17 cellular contexts compared by ENCODE assay signal in the genomic region with DNA sequence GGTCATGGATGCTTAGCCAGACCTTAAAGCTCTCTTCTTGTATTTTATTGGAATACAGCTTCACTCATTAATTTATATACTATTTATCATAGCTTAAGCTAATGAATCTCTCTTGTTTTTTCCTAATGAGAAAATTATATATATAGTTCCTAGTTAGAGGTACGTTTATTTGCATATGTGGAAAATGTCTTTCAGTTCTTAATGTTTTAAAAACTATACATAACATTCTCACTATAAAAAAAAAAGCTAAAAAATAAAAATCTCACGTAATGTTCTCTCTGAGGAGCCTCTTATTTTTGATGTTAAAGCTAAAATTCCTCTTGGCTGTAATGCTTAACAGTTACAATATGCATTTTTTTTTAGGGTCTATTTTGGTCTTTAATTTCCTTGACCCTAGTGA. TPM values are rescaled to one million over a fixed set of nuclear protein-coding genes. Genes with fewer than 3 reads are reported as not detected.
DNase-seq lines count a peak whose midpoint lies in the region; ATAC-seq and TF ChIP-seq lines count a peak whose summit lies in the region.
"Had no signal": no experiment of that assay in that cellular context is flagged by ENCODE, and none has a peak within 500 bp of the region (broad histone marks: within the 10 kb centered on the region; RNA-seq: fewer than 3 reads in every experiment).

No MANE protein-coding gene starts in this region.

- peak overlapping the region; percentile 99 for H3K27ac Mint-ChIP-seq in activated CD4-positive, alpha-beta memory T cell treated with anti-CD3 and anti-CD28 coated beads, Interleukin-2, amount 10 ng/mL, durations not matched to agents 7 days and 5 days
- H3K27ac Mint-ChIP-seq in activated CD4-positive, alpha-beta memory T cell treated with anti-CD3 and anti-CD28 coated beads for 36 hours = no peak overlapping the region
- H3K27ac Mint-ChIP-seq in CD4-positive, CD25-positive, alpha-beta regulatory T cell = peak overlapping the region; percentile 42 to 91 (median 86)
- H3K27ac Mint-ChIP-seq in H9 = peak overlapping the region in 2 of 3 experiments; percentile 60 to 98; a peak in 3 of 7 replicates
- H3K27ac Mint-ChIP-seq in dendritic cell treated with granulocyte-macrophage colony-stimulating factor and Interleukin-4, amounts not matched to agents 40 ng/mL and 50 ng/mL, for 4 days = peak overlapping the region; percentile 21

- H3K27ac ChIP-seq in CD4-positive, CD25-positive, alpha-beta regulatory T cell (ENCODE audit: insufficient read depth, low read length, poor library complexity, severe bottlenecking) = peak overlapping the region; percentile 45
- H3K27ac ChIP-seq in H9 (ENCODE audit: insufficient read length, low read depth, low read length) = no peak overlapping the region
- H3K27ac ChIP-seq: SJSA1 had no signal

- no peak for ATAC-seq in CD4-positive, CD25-positive, alpha-beta regulatory T cell (ENCODE audit: low read depth in 2 of 2)
- ATAC-seq: CD8-positive, alpha-beta T cell had no signal

- H3K27me3 ChIP-seq in CD4-positive, CD25-positive, alpha-beta regulatory T cell (ENCODE audit: control insufficient read depth, insufficient read depth, low read length) = no peaks in the 10 kb centered on the region
- H3K27me3 ChIP-seq in H9 (ENCODE audit: insufficient read depth, low read length) (no peaks in the 10 kb centered on the region), HAP-1 (ENCODE audit: low read depth) (no peaks in the 10 kb centered on the region)
- H3K27me3 ChIP-seq: BE2C, SJSA1 had no signal

- no peak overlapping the region for H3T11ph ChIP-seq in H9 (ENCODE audit: low read length)

- no peak overlapping the region for H2BK20ac ChIP-seq in H9 (ENCODE audit: low read depth, low read length, poor library complexity, severe bottlenecking)

- intact Hi-C loops in activated CD4-positive, alpha-beta memory T cell treated with anti-CD3 and anti-CD28 coated beads for 36 hours (cut with micrococcal nuclease) = loop anchor here (5.0 kb wide), 2 partner anchors 39 to 284 kb away; a partner anchor contains a TSS
- intact Hi-C loops in dendritic cell treated with granulocyte-macrophage colony-stimulating factor and Interleukin-4, amounts not matched to agents 40 ng/mL and 50 ng/mL, for 4 days (cut with micrococcal nuclease) = no loop called here

- no peak overlapping the region for H4K8ac ChIP-seq in H9 (replicated peaks; ENCODE audit: insufficient read length, low read depth, low read length)

- peaks cover 79% of the 10 kb centered on the region for H3K36me3 Mint-ChIP-seq in activated CD4-positive, alpha-beta memory T cell treated with anti-CD3 and anti-CD28 coated beads, Interleukin-2, amount 10 ng/mL, durations not matched to agents 7 days and 5 days (ENCODE audit: low read depth)
- peaks cover 31% of the 10 kb centered on the region for H3K36me3 Mint-ChIP-seq in activated CD4-positive, alpha-beta memory T cell treated with anti-CD3 and anti-CD28 coated beads for 36 hours
- H3K36me3 Mint-ChIP-seq in CD4-positive, CD25-positive, alpha-beta regulatory T cell = peaks cover 25% of the 10 kb centered on the region
- peaks cover 44 to 91% (median 87%) of the 10 kb centered on the region in 3 experiments; a peak in 6 of 7 replicates for H3K36me3 Mint-ChIP-seq in H9 (ENCODE audit: insufficient read depth in 1 of 3, low read depth in 3 of 3)
- peaks cover 70% of the 10 kb centered on the region for H3K36me3 Mint-ChIP-seq in dendritic cell treated with granulocyte-macrophage colony-stimulating factor and Interleukin-4, amounts not matched to agents 40 ng/mL and 50 ng/mL, for 4 days (ENCODE audit: low read depth)

- H4K5ac ChIP-seq in H9 (ENCODE audit: insufficient read length, low read depth, low read length) = no peak overlapping the region

- H3K18ac ChIP-seq in H9 (ENCODE audit: insufficient read length, low read depth, low read length) = no peak overlapping the region

- H3K4me3 ChIP-seq in CD4-positive, CD25-positive, alpha-beta regulatory T cell (ENCODE audit: low read depth, low read length) = no peak overlapping the region
- no peak overlapping the region for H3K4me3 ChIP-seq in HAP-1
- H3K4me3 ChIP-seq: SJSA1 had no signal

- no peaks in the 10 kb centered on the region for H4K20me1 ChIP-seq in H9 (ENCODE audit: control insufficient read depth, insufficient read depth, insufficient read length)

- TF ChIP-seq CTCF in H9 (conservative IDR thresholded peaks at IDR 0.05) = no peak

- H3K14ac ChIP-seq in H9 (ENCODE audit: insufficient read depth, low read length) = no peak overlapping the region

- POLR2A ChIA-PET in activated CD4-positive, alpha-beta memory T cell treated with anti-CD3 and anti-CD28 coated beads, Interleukin-2, amount 10 ng/mL, durations not matched to agents 7 days and 5 days (lab: Charles Lee) = interaction anchor here (1.1 to 18.3 kb wide), 4 partner anchors 8 to 270 kb away, joined by 3 to 738 read pairs (median 38); a partner anchor contains a TSS
- POLR2A ChIA-PET in activated CD4-positive, alpha-beta memory T cell treated with anti-CD3 and anti-CD28 coated beads for 36 hours (lab: Charles Lee) = interaction anchor here (1.5 kb wide), 1 partner anchor 17 kb away, joined by 5 read pairs; a partner anchor contains a TSS

- H3K4me1 Mint-ChIP-seq in activated CD4-positive, alpha-beta memory T cell treated with anti-CD3 and anti-CD28 coated beads, Interleukin-2, amount 10 ng/mL, durations not matched to agents 7 days and 5 days = peaks cover 71% of the 10 kb centered on the region
- H3K4me1 Mint-ChIP-seq in activated CD4-positive, alpha-beta memory T cell treated with anti-CD3 and anti-CD28 coated beads for 36 hours (ENCODE audit: low read depth) = peaks cover 54% of the 10 kb centered on the region
- H3K4me1 Mint-ChIP-seq in CD4-positive, CD25-positive, alpha-beta regulatory T cell = peaks cover 39 to 74% (median 57%) of the 10 kb centered on the region in 4 donors
- H3K4me1 Mint-ChIP-seq in H9 = peaks cover 60 to 78% of the 10 kb centered on the region in 2 experiments
- peaks cover 38% of the 10 kb centered on the region for H3K4me1 Mint-ChIP-seq in dendritic cell treated with granulocyte-macrophage colony-stimulating factor and Interleukin-4, amounts not matched to agents 40 ng/mL and 50 ng/mL, for 4 days (ENCODE audit: low read depth)

- H2BK15ac ChIP-seq in H9 (ENCODE audit: low read depth, low read length) = no peak overlapping the region

- H2BK12ac ChIP-seq in H9 (ENCODE audit: insufficient read length, low read depth, low read length) = no peak overlapping the region

- H2AK5ac ChIP-seq in H9 (ENCODE audit: insufficient read length, low read length) = no peak overlapping the region

- H3K4me1 ChIP-seq in CD4-positive, CD25-positive, alpha-beta regulatory T cell (ENCODE audit: control insufficient read depth, insufficient read depth, low read length, poor library complexity, severe bottlenecking) = peaks cover 50% of the 10 kb centered on the region
- H3K4me1 ChIP-seq in H9 (ENCODE audit: insufficient read depth, low read length) (peaks cover 9% of the 10 kb centered on the region; the same call in 1 of the 2 replicates), HAP-1 (peaks cover 17% of the 10 kb centered on the region)
- H3K4me1 ChIP-seq: BE2C had no signal

- H3K4me3 Mint-ChIP-seq in activated CD4-positive, alpha-beta memory T cell treated with anti-CD3 and anti-CD28 coated beads, Interleukin-2, amount 10 ng/mL, durations not matched to agents 7 days and 5 days = no peak overlapping the region
- H3K4me3 Mint-ChIP-seq in activated CD4-positive, alpha-beta memory T cell treated with anti-CD3 and anti-CD28 coated beads for 36 hours = no peak overlapping the region
- H3K4me3 Mint-ChIP-seq in CD4-positive, CD25-positive, alpha-beta regulatory T cell = peak overlapping the region in 3 of 4 donors; percentile 3 to 81 (median 75)
- H3K4me3 Mint-ChIP-seq in H9 = no peak overlapping the region
- H3K4me3 Mint-ChIP-seq in dendritic cell treated with granulocyte-macrophage colony-stimulating factor and Interleukin-4, amounts not matched to agents 40 ng/mL and 50 ng/mL, for 4 days = no peak overlapping the region
- H3K4me3 Mint-ChIP-seq: CD8-positive, alpha-beta T cell had no signal

- no peak for DNase-seq in activated CD4-positive, alpha-beta memory T cell treated with anti-CD3 and anti-CD28 coated beads, Interleukin-2, amount 10 ng/mL, durations not matched to agents 7 days and 5 days
- no peak for DNase-seq in activated CD4-positive, alpha-beta memory T cell treated with anti-CD3 and anti-CD28 coated beads for 36 hours
- DNase-seq in CD4-positive, CD25-positive, alpha-beta regulatory T cell = no peak
- DNase-seq in H9 (no peak), G401 (ENCODE audit: low spot score) (no peak), HAP-1 (ENCODE audit: low spot score in 2 of 2) (no peak), HCEC 1CT (no peak)
- DNase-seq: BE2C; CD8-positive, alpha-beta T cell; DMS53; NCI-H1092 treated with DMSO at 0.1 percent for 48 hours; NCI-H146; NCI-H2029 treated with DMSO at 0.1 percent for 48 hours; NCI-H2171; NCI-H526 had no signal

- no peak overlapping the region for H2BK120ac ChIP-seq in H9 (ENCODE audit: low read depth, low read length, poor library complexity, severe bottlenecking)

- in situ Hi-C loops in G401 (cut with HindIII; ENCODE audit: low sequenced_read_pairs) = no loop called here
- in situ Hi-C loops in HAP-1 (cut with MboI; ENCODE audit: low sequenced_read_pairs) = no loop called here

- H2BK5ac ChIP-seq in H9 (ENCODE audit: insufficient read length, low read length) = no peak overlapping the region

- no peaks in the 10 kb centered on the region for H3K9me3 Mint-ChIP-seq in activated CD4-positive, alpha-beta memory T cell treated with anti-CD3 and anti-CD28 coated beads, Interleukin-2, amount 10 ng/mL, durations not matched to agents 7 days and 5 days
- no peaks in the 10 kb centered on the region for H3K9me3 Mint-ChIP-seq in activated CD4-positive, alpha-beta memory T cell treated with anti-CD3 and anti-CD28 coated beads for 36 hours
- H3K9me3 Mint-ChIP-seq in CD4-positive, CD25-positive, alpha-beta regulatory T cell = no peaks in the 10 kb centered on the region
- no peaks in the 10 kb centered on the region for H3K9me3 Mint-ChIP-seq in H9
- H3K9me3 Mint-ChIP-seq in dendritic cell treated with granulocyte-macrophage colony-stimulating factor and Interleukin-4, amounts not matched to agents 40 ng/mL and 50 ng/mL, for 4 days = no peaks in the 10 kb centered on the region
- H3K9me3 Mint-ChIP-seq: CD8-positive, alpha-beta T cell had no signal

- H3K4ac ChIP-seq in H9 (ENCODE audit: low read depth, low read length) = no peak overlapping the region

- WGBS in H9 (ENCODE audit: extremely low coverage, insufficient read length, low lambda C conversion rate) = no CpG with 5 or more reads among the region's 2 CpGs

- no peak overlapping the region for H2AFZ ChIP-seq in H9 (ENCODE audit: low read length)

- no peaks in the 10 kb centered on the region for H3K9me3 ChIP-seq in CD4-positive, CD25-positive, alpha-beta regulatory T cell (ENCODE audit: control insufficient read depth in 2 of 2, low read length in 2 of 2)
- H3K9me3 ChIP-seq in H9 (ENCODE audit: control insufficient read depth, low read depth, low read length) (no peaks in the 10 kb centered on the region), HAP-1 (no peaks in the 10 kb centered on the region)
- H3K9me3 ChIP-seq: BE2C, SJSA1 had no signal

- H3K4me2 ChIP-seq in H9 (ENCODE audit: insufficient read depth, insufficient read length, low read length) = no peak overlapping the region

- peaks cover 36% of the 10 kb centered on the region for H3K79me2 ChIP-seq in H9 (ENCODE audit: insufficient read depth, low read length)

- H4K91ac ChIP-seq in H9 (ENCODE audit: insufficient read length, low read depth, low read length) = no peak overlapping the region

- H3K23ac ChIP-seq in H9 (ENCODE audit: insufficient read length, low read depth, low read length) = no peak overlapping the region

- H3K56ac ChIP-seq in H9 (ENCODE audit: insufficient read length, low read depth, low read length) = no peak overlapping the region

- CTCF ChIA-PET in activated CD4-positive, alpha-beta memory T cell treated with anti-CD3 and anti-CD28 coated beads, Interleukin-2, amount 10 ng/mL, durations not matched to agents 7 days and 5 days (lab: Charles Lee) = interaction anchor here (2.5 to 13.2 kb wide), 3 partner anchors 15 to 166 kb away, joined by 12 to 167 read pairs (median 89); a partner anchor contains a TSS
- CTCF ChIA-PET in activated CD4-positive, alpha-beta memory T cell treated with anti-CD3 and anti-CD28 coated beads for 36 hours (lab: Charles Lee) = interaction anchor here (0.7 to 1.4 kb wide), 3 partner anchors 14 to 277 kb away, joined by 5 to 7 read pairs (median 5); no protein-coding TSS in a partner anchor

- H3K27me3 Mint-ChIP-seq in activated CD4-positive, alpha-beta memory T cell treated with anti-CD3 and anti-CD28 coated beads, Interleukin-2, amount 10 ng/mL, durations not matched to agents 7 days and 5 days = no peaks in the 10 kb centered on the region
- no peaks in the 10 kb centered on the region for H3K27me3 Mint-ChIP-seq in activated CD4-positive, alpha-beta memory T cell treated with anti-CD3 and anti-CD28 coated beads for 36 hours
- no peaks in the 10 kb centered on the region for H3K27me3 Mint-ChIP-seq in CD4-positive, CD25-positive, alpha-beta regulatory T cell
- no peaks in the 10 kb centered on the region for H3K27me3 Mint-ChIP-seq in H9 (ENCODE audit: low read depth)
- no peaks in the 10 kb centered on the region for H3K27me3 Mint-ChIP-seq in dendritic cell treated with granulocyte-macrophage colony-stimulating factor and Interleukin-4, amounts not matched to agents 40 ng/mL and 50 ng/mL, for 4 days

- H3K9ac ChIP-seq in H9 (ENCODE audit: extremely low read depth, insufficient read length, low read length) = no peak overlapping the region

- no peaks in the 10 kb centered on the region for H3K23me2 ChIP-seq in H9 (ENCODE audit: insufficient read length, low read depth, low read length, poor library complexity, severe bottlenecking)

- H3K36me3 ChIP-seq in CD4-positive, CD25-positive, alpha-beta regulatory T cell (ENCODE audit: control insufficient read depth, insufficient read depth, low read length) = peaks cover 34% of the 10 kb centered on the region
- H3K36me3 ChIP-seq in HAP-1 (replicated peaks) = peaks cover 33% of the 10 kb centered on the region
- H3K36me3 ChIP-seq: BE2C had no signal

- peaks cover 10% of the 10 kb centered on the region for H3K79me1 ChIP-seq in H9 (ENCODE audit: insufficient read depth, low read depth, low read length, poor library complexity, severe bottlenecking)

RNA-seq across cellular contexts. Expression of a gene that starts 16.6 kb away (rescaled TPM):
- total RNA-seq in activated CD4-positive, alpha-beta memory T cell treated with anti-CD3 and anti-CD28 coated beads, Interleukin-2, amount 10 ng/mL, durations not matched to agents 7 days and 5 days = 100 to 1,000 TPM; 180 TPM
- total RNA-seq in activated CD4-positive, alpha-beta memory T cell treated with anti-CD3 and anti-CD28 coated beads for 36 hours = 100 to 1,000 TPM; 113 to 119 TPM
- total RNA-seq in CD4-positive, CD25-positive, alpha-beta regulatory T cell = 118 TPM
- polyA plus RNA-seq in CD4-positive, CD25-positive, alpha-beta regulatory T cell = 100 to 1,000 TPM; 200 to 279 (median 220) TPM
- 848 and 883 TPM in 2 replicates for total RNA-seq in H9 (2021)
- 43.7 and 80.8 TPM in 2 replicates for total RNA-seq in G401 (2014; rRNA removed; shearing (Covaris generic))

Comparison
In these comparisons a context has a peak if more than half of its experiments do, and no peak if none do; other contexts are left out.
1. H3K4me3 Mint-ChIP-seq: peak in CD4-positive, CD25-positive, alpha-beta regulatory T cell (3 of 4); none in activated CD4-positive, alpha-beta memory T cell treated with anti-CD3 and anti-CD28 coated beads, Interleukin-2, amount 10 ng/mL, durations not matched to agents 7 days and 5 days (single experiment), activated CD4-positive, alpha-beta memory T cell treated with anti-CD3 and anti-CD28 coated beads for 36 hours (single experiment), H9 (0 of 2) and dendritic cell treated with granulocyte-macrophage colony-stimulating factor and Interleukin-4, amounts not matched to agents 40 ng/mL and 50 ng/mL, for 4 days (single experiment).